ENCODE assay signal across 15 cellular contexts in genomic region chr1:193014354-193014753, GRCh38.
"Had no signal": no experiment of that assay in that cellular context is flagged by ENCODE, and none has a peak within 500 bp of the region (broad histone marks: within the 10 kb centered on the region; RNA-seq: fewer than 3 reads in every experiment).

No MANE protein-coding gene starts in this region.

- H3K4me1 Mint-ChIP-seq: activated naive CD4-positive, alpha-beta T cell treated with anti-CD3 and anti-CD28 coated beads, Interleukin-2, amount 50 U/mL, for 24 hours; immature natural killer cell; stimulated activated naive CD8-positive, alpha-beta T cell treated with anti-CD3 and anti-CD28 coated beads, Interleukin-15, amount 100 ng/mL, for 72 hours had no signal

- H3K27me3 ChIP-seq: ovary, testis had no signal

- H3K4me3 ChIP-seq: coronary artery, ovary, testis had no signal

- H3K9me3 Mint-ChIP-seq: activated naive CD4-positive, alpha-beta T cell treated with anti-CD3 and anti-CD28 coated beads, Interleukin-2, amount 50 U/mL, for 24 hours; immature natural killer cell; stimulated activated naive CD8-positive, alpha-beta T cell treated with anti-CD3 and anti-CD28 coated beads, Interleukin-15, amount 100 ng/mL, for 72 hours had no signal

- H3K27me3 Mint-ChIP-seq: activated naive CD4-positive, alpha-beta T cell treated with anti-CD3 and anti-CD28 coated beads, Interleukin-2, amount 50 U/mL, for 24 hours; stimulated activated naive CD8-positive, alpha-beta T cell treated with anti-CD3 and anti-CD28 coated beads, Interleukin-15, amount 100 ng/mL, for 72 hours had no signal

- H3K36me3 ChIP-seq: ovary had no signal

- H3K9me3 ChIP-seq: ovary, testis had no signal

- H3K4me3 Mint-ChIP-seq: activated naive CD4-positive, alpha-beta T cell treated with anti-CD3 and anti-CD28 coated beads, Interleukin-2, amount 50 U/mL, for 24 hours; immature natural killer cell; stimulated activated naive CD8-positive, alpha-beta T cell treated with anti-CD3 and anti-CD28 coated beads, Interleukin-15, amount 100 ng/mL, for 72 hours had no signal

- H3K4me1 ChIP-seq: testis had no signal

- H3K27ac ChIP-seq: coronary artery, ovary, testis had no signal

- FAIRE-seq: endothelial cell of umbilical vein had no signal

- DNase-seq: activated CD4-positive, CD25-positive, alpha-beta regulatory T cell; effector CD4-positive, alpha-beta T cell; glutamatergic neuron; immature natural killer cell; left cardiac atrium; mammary epithelial cell; ovary; stimulated activated CD4-positive, alpha-beta T cell treated with anti-CD3 and anti-CD28 coated beads, Interleukin-15, amount 100 ng/mL, for 24 hours; stimulated activated CD4-positive, alpha-beta T cell treated with anti-CD3 and anti-CD28 coated beads, Interleukin-4, amount 100 ng/mL, for 24 hours; stimulated activated naive CD8-positive, alpha-beta T cell treated with anti-CD3 and anti-CD28 coated beads, Interleukin-15, amount 100 ng/mL, for 72 hours; T-helper 2 cell; testis had no signal

- H3K27ac Mint-ChIP-seq: activated naive CD4-positive, alpha-beta T cell treated with anti-CD3 and anti-CD28 coated beads, Interleukin-2, amount 50 U/mL, for 24 hours; immature natural killer cell; stimulated activated naive CD8-positive, alpha-beta T cell treated with anti-CD3 and anti-CD28 coated beads, Interleukin-15, amount 100 ng/mL, for 72 hours had no signal
